In the genomic region with DNA sequence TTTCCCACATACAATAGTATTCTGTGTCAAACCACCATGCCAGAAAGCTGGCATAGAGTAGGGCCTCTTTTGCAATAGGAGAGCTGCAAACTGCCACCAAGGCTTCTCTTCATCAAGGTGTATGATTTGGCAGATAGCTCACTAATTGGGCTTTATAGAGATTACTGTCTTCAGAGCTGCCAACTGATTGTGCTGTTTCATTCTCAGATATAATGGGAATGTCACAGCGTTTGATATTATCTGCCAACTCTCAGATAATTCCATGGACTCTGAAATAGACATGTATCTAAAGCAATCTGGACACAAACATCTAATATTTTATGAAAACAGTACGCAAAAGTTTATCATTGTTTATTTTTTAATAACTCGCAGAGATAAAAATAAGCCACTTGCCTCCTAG, we compare ENCODE assay signal across 24 cellular contexts.
"Had no signal": no experiment of that assay in that cellular context is flagged by ENCODE, and none has a peak within 500 bp of the region (broad histone marks: within the 10 kb centered on the region; RNA-seq: fewer than 3 reads in every experiment).

No MANE protein-coding gene starts in this region.

- DNase-seq: colonic mucosa; cortex of kidney; effector CD8-positive, alpha-beta T cell; effector memory CD8-positive, alpha-beta T cell; endodermal cell; erythroblast; esophagus squamous epithelium; foreskin fibroblast; foreskin melanocyte; gastrocnemius medialis; glutamatergic neuron; head of caudate nucleus; heart right ventricle; hippocampal formation; left cardiac atrium; left lung; left ventricle myocardium superior; lower lobe of right lung; mesenchymal stem cell; mucosa of descending colon; naive B cell had no signal

- H3K9me3 Mint-ChIP-seq: dendritic cell treated with granulocyte-macrophage colony-stimulating factor and Interleukin-4, amounts not matched to agents 40 ng/mL and 50 ng/mL, for 4 days; endodermal cell; mesothelial cell of epicardium had no signal

- H3K4me1 Mint-ChIP-seq: endodermal cell, mesothelial cell of epicardium, naive B cell had no signal

- H3K36me3 Mint-ChIP-seq: mesothelial cell of epicardium, naive B cell had no signal

- H3K27me3 Mint-ChIP-seq: dendritic cell treated with granulocyte-macrophage colony-stimulating factor and Interleukin-4, amounts not matched to agents 40 ng/mL and 50 ng/mL, for 4 days; effector memory CD8-positive, alpha-beta T cell; naive B cell had no signal

- H3K27ac ChIP-seq: colonic mucosa, epithelial cell of prostate, esophagus squamous epithelium, gastrocnemius medialis, heart right ventricle, left lung, lower lobe of right lung had no signal

- H3K27ac Mint-ChIP-seq: dendritic cell treated with granulocyte-macrophage colony-stimulating factor and Interleukin-4, amounts not matched to agents 40 ng/mL and 50 ng/mL, for 4 days; effector memory CD8-positive, alpha-beta T cell; endodermal cell; mesothelial cell of epicardium; naive B cell had no signal

- H3K4me3 Mint-ChIP-seq: dendritic cell treated with granulocyte-macrophage colony-stimulating factor and Interleukin-4, amounts not matched to agents 40 ng/mL and 50 ng/mL, for 4 days; effector memory CD8-positive, alpha-beta T cell; endodermal cell; mesothelial cell of epicardium; naive B cell had no signal
